11 cellular contexts compared by ENCODE assay signal in the genomic region with DNA sequence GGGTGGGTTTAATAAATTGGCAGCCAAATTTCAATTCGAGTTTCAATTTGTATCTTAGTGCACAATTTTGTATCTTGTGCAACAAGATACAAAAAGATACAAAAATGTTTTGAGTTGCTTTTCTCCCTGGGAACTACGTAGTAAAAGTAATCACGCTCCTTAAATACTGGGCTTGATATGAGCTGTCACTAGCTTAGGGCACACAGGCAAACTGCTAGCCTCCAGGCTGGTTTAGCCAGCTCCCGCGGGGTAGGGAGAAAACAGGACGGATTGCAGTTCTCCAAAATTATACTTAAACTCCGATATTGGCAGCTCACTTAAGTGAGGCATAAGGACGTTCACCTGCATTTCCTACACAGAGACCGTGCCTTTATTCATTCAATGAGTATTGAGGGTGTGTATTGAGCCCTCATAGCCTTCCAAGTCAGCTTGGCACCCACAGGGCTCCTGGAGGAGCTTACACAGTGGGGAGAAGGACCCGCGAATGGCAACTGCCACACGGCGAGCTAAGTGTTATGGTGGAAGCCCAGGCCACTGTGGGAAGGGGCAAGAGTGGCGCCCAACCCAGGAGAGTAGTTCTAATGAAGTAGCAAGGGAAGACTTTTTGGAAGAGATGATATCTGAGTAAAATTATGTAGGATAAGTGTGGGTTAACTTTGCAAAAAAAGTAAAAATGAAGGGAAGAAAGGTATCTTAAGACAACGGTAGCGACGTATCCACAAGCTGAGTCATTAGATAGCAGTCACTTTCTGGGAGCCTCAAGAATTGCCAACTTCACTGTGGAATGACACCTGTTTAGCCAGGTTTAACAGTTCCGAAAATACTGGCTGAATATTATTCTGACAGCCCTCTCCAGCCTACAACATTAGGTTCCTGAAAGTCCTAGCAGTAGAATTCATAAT. TPM values are rescaled to one million over a fixed set of nuclear protein-coding genes. Genes with fewer than 3 reads are reported as not detected.
DNase-seq lines count a peak whose midpoint lies in the region; ATAC-seq and TF ChIP-seq lines count a peak whose summit lies in the region.
"Had no signal": no experiment of that assay in that cellular context is flagged by ENCODE, and none has a peak within 500 bp of the region (broad histone marks: within the 10 kb centered on the region; RNA-seq: fewer than 3 reads in every experiment).

No MANE protein-coding gene starts in this region.

- no peak for TF ChIP-seq CTCF in testis (IDR thresholded peaks at IDR 0.05)
- no peak for TF ChIP-seq CTCF in right lobe of liver (IDR thresholded peaks at IDR 0.05)

- H3K4me3 Mint-ChIP-seq in activated T-cell treated with anti-CD3 and anti-CD28 coated beads, Interleukin-2, amount 50 U/mL, for 72 hours: peak overlapping the region; percentile 78 to 84
- H3K4me3 Mint-ChIP-seq in activated CD4-positive, alpha-beta memory T cell treated with anti-CD3 and anti-CD28 coated beads, Interleukin-2, amount 10 ng/mL, durations not matched to agents 7 days and 5 days: peak overlapping the region; percentile 58

- CTCF ChIA-PET in activated CD4-positive, alpha-beta memory T cell treated with anti-CD3 and anti-CD28 coated beads, Interleukin-2, amount 10 ng/mL, durations not matched to agents 7 days and 5 days (lab: Charles Lee): interaction anchor here (1.0 to 2.2 kb wide), 6 partner anchors 9 to 93 kb away, joined by 3 to 8 read pairs (median 6); no protein-coding TSS in a partner anchor

- ATAC-seq in activated T-cell treated with anti-CD3 and anti-CD28 coated beads, Interleukin-2, amount 50 U/mL, for 72 hours (replicated peaks in 1 of 2): no peak
- no peak for ATAC-seq in right lobe of liver
- no peak for ATAC-seq in HG03159 (IDR thresholded peaks at IDR 0.05; ENCODE audit: unreplicated experiment)

- no peaks in the 10 kb centered on the region for H3K9me3 Mint-ChIP-seq in activated T-cell treated with anti-CD3 and anti-CD28 coated beads, Interleukin-2, amount 50 U/mL, for 72 hours
- no peaks in the 10 kb centered on the region for H3K9me3 Mint-ChIP-seq in activated CD4-positive, alpha-beta memory T cell treated with anti-CD3 and anti-CD28 coated beads, Interleukin-2, amount 10 ng/mL, durations not matched to agents 7 days and 5 days

- H3K27ac Mint-ChIP-seq in activated T-cell treated with anti-CD3 and anti-CD28 coated beads, Interleukin-2, amount 50 U/mL, for 72 hours: peak overlapping the region; percentile 94
- peak overlapping the region; percentile 3 for H3K27ac Mint-ChIP-seq in activated CD4-positive, alpha-beta memory T cell treated with anti-CD3 and anti-CD28 coated beads, Interleukin-2, amount 10 ng/mL, durations not matched to agents 7 days and 5 days

- H3K36me3 ChIP-seq in testis (ENCODE audit: low read depth, missing control alignments): no peaks in the 10 kb centered on the region
- peaks cover 0 to 3% (median 0%) of the 10 kb centered on the region in 4 donors for H3K36me3 ChIP-seq in right lobe of liver
- H3K36me3 ChIP-seq: adrenal gland had no signal

- no peaks in the 10 kb centered on the region for H3K27me3 Mint-ChIP-seq in activated T-cell treated with anti-CD3 and anti-CD28 coated beads, Interleukin-2, amount 50 U/mL, for 72 hours (ENCODE audit: low read depth)
- no peaks in the 10 kb centered on the region for H3K27me3 Mint-ChIP-seq in activated CD4-positive, alpha-beta memory T cell treated with anti-CD3 and anti-CD28 coated beads, Interleukin-2, amount 10 ng/mL, durations not matched to agents 7 days and 5 days

- no peaks in the 10 kb centered on the region for H3K27me3 ChIP-seq in testis
- H3K27me3 ChIP-seq in right lobe of liver: no peaks in the 10 kb centered on the region
- H3K27me3 ChIP-seq: adrenal gland, SJSA1 had no signal

- peaks cover 21% of the 10 kb centered on the region for H3K4me1 ChIP-seq in testis
- peaks cover 0 to 37% (median 12%) of the 10 kb centered on the region in 4 donors for H3K4me1 ChIP-seq in right lobe of liver

- H3K4me1 Mint-ChIP-seq in activated T-cell treated with anti-CD3 and anti-CD28 coated beads, Interleukin-2, amount 50 U/mL, for 72 hours (ENCODE audit: low read depth): peaks cover 70% of the 10 kb centered on the region
- H3K4me1 Mint-ChIP-seq in activated CD4-positive, alpha-beta memory T cell treated with anti-CD3 and anti-CD28 coated beads, Interleukin-2, amount 10 ng/mL, durations not matched to agents 7 days and 5 days: peaks cover 65% of the 10 kb centered on the region

- no peak for DNase-seq in activated T-cell treated with anti-CD3 and anti-CD28 coated beads, Interleukin-2, amount 50 U/mL, for 72 hours
- no peak for DNase-seq in activated T-cell treated with anti-CD3 and anti-CD28 coated beads, Interleukin-2, amount 50 U/mL, for 1 hour
- no peak for DNase-seq in activated CD4-positive, alpha-beta memory T cell treated with anti-CD3 and anti-CD28 coated beads, Interleukin-2, amount 10 ng/mL, durations not matched to agents 7 days and 5 days
- DNase-seq in iPS-NIHi7 (ENCODE audit: extremely low spot score) (peak; percentile 23), testis (peak; percentile 45), right lobe of liver (no peak)
- DNase-seq in activated effector memory CD4-positive, alpha-beta T cell treated with anti-CD3 and anti-CD28 coated beads, Interleukin-2, amount 50 U/mL, for 16 hours: no peak
- DNase-seq: adrenal gland, MV-4-11 had no signal

- intact Hi-C loops in testis (cut with DNase I; ENCODE audit: low total_unique reads): loop anchor here (10.0 kb wide), 1 partner anchor 94 kb away; no protein-coding TSS in a partner anchor
- intact Hi-C loops in right lobe of liver (cut with DNase I): loop anchor here in 1 of 2 donors (5.0 kb wide), 1 partner anchor 91 kb away; no protein-coding TSS in a partner anchor

- WGBS in testis, 2 donors: 52 to 53% methylated on average over 18 of the region's 18 CpGs
- 82% methylated on average over 16 of the region's 18 CpGs for WGBS in right lobe of liver (ENCODE audit: insufficient coverage, low coverage, low lambda C conversion rate, missing lambda C conversion rate)

- TF ChIP-seq POLR2A in testis (IDR thresholded peaks at IDR 0.05) (no peak), right lobe of liver (IDR thresholded peaks at IDR 0.05) (no peak)

- H3K4me3 ChIP-seq in testis: peak overlapping the region in 1 of 2 donors; percentile 99
- H3K4me3 ChIP-seq in right lobe of liver: no peak overlapping the region

- POLR2A ChIA-PET in activated CD4-positive, alpha-beta memory T cell treated with anti-CD3 and anti-CD28 coated beads, Interleukin-2, amount 10 ng/mL, durations not matched to agents 7 days and 5 days (lab: Charles Lee): interaction anchor here (0.7 to 3.6 kb wide), 13 partner anchors 9 to 97 kb away, joined by 3 to 26 read pairs (median 6); partner anchors contain the start of gene CCDC7

- H3K27ac ChIP-seq in testis (no peak overlapping the region), right lobe of liver (no peak overlapping the region)
- H3K27ac ChIP-seq: SJSA1 had no signal

- H3K9me3 ChIP-seq in testis (no peaks in the 10 kb centered on the region), right lobe of liver (no peaks in the 10 kb centered on the region)
- H3K9me3 ChIP-seq: adrenal gland, SJSA1 had no signal

- H3K36me3 Mint-ChIP-seq in activated T-cell treated with anti-CD3 and anti-CD28 coated beads, Interleukin-2, amount 50 U/mL, for 72 hours (ENCODE audit: insufficient read depth in 2 of 2): peaks cover 2 to 4% of the 10 kb centered on the region in 2 donors
- H3K36me3 Mint-ChIP-seq in activated CD4-positive, alpha-beta memory T cell treated with anti-CD3 and anti-CD28 coated beads, Interleukin-2, amount 10 ng/mL, durations not matched to agents 7 days and 5 days (ENCODE audit: low read depth): peaks cover 46% of the 10 kb centered on the region

RNA-seq across cellular contexts. Expression of gene EPC1, which starts 1.6 kb away (rescaled TPM):
- total RNA-seq in activated T-cell treated with anti-CD3 and anti-CD28 coated beads, Interleukin-2, amount 50 U/mL, for 72 hours: 10 to 100 TPM; 36.0 to 38.3 TPM
- 10 to 100 TPM; 41.6 to 43.0 TPM for total RNA-seq in activated CD4-positive, alpha-beta memory T cell treated with anti-CD3 and anti-CD28 coated beads, Interleukin-2, amount 10 ng/mL, durations not matched to agents 7 days and 5 days
- total RNA-seq in testis: 10 to 100 TPM; 65.4 to 65.8 TPM
- 34.8 TPM for polyA plus RNA-seq in testis (ENCODE audit: insufficient read depth, low read depth, low replicate concordance)
- 10 to 100 TPM; 10.5 to 14.6 (median 12.4) TPM for total RNA-seq in right lobe of liver

Comparison
In these comparisons a context has a peak if more than half of its experiments do, and no peak if none do; other contexts are left out.
1. DNase-seq: peak in iPS-NIHi7 (single experiment) and testis (single experiment); none in activated T-cell treated with anti-CD3 and anti-CD28 coated beads, Interleukin-2, amount 50 U/mL, for 72 hours (0 of 2), activated T-cell treated with anti-CD3 and anti-CD28 coated beads, Interleukin-2, amount 50 U/mL, for 1 hour (single experiment), activated CD4-positive, alpha-beta memory T cell treated with anti-CD3 and anti-CD28 coated beads, Interleukin-2, amount 10 ng/mL, durations not matched to agents 7 days and 5 days (single experiment), right lobe of liver (0 of 3) and activated effector memory CD4-positive, alpha-beta T cell treated with anti-CD3 and anti-CD28 coated beads, Interleukin-2, amount 50 U/mL, for 16 hours (single experiment).